Comparison of ENCODE assay signal across 24 cellular contexts in the genomic region with DNA sequence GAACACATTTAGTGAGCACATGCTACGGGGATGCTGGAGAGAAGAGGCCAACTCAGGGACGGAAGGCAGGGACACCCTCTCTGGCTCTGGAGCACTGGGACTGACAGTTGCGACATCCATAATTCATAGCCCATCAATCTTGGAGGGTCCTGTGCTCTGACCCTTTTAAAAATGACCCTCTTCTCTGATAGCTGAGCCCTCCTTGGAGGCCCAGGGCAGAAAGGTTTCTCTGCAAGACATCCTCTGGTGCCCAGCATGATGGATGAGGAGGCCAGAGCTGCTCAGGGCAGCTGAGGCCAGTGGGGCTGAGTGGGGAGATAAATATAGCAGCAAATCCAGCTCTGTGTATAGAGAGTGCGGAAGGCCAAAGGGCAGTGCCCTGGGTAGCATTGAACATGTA. TPM values are rescaled to one million over a fixed set of nuclear protein-coding genes. Genes with fewer than 3 reads are reported as not detected.
DNase-seq lines count a peak whose midpoint lies in the region; ATAC-seq and TF ChIP-seq lines count a peak whose summit lies in the region.
"Had no signal": no experiment of that assay in that cellular context is flagged by ENCODE, and none has a peak within 500 bp of the region (broad histone marks: within the 10 kb centered on the region; RNA-seq: fewer than 3 reads in every experiment).

No MANE protein-coding gene starts in this region.

- H4K20me1 ChIP-seq in IMR-90 (ENCODE audit: insufficient read depth, low read length), result no peaks in the 10 kb centered on the region

- no peaks in the 10 kb centered on the region for H3K36me3 Mint-ChIP-seq in dendritic cell treated with granulocyte-macrophage colony-stimulating factor and Interleukin-4, amounts not matched to agents 40 ng/mL and 50 ng/mL, for 4 days (ENCODE audit: low read depth)
- no peaks in the 10 kb centered on the region for H3K36me3 Mint-ChIP-seq in nephron progenitor cell (ENCODE audit: low read depth)
- H3K36me3 Mint-ChIP-seq: CD4-positive, CD25-positive, alpha-beta regulatory T cell; naive B cell had no signal

- TF ChIP-seq POLR2A in IMR-90 (IDR thresholded peaks at IDR 0.05; ENCODE audit: low read depth, low read length), result no peak

- TF ChIP-seq CTCF in IMR-90 (conservative IDR thresholded peaks at IDR 0.05; ENCODE audit: low read depth, low read length) (no peak), nephron progenitor cell (IDR thresholded peaks at IDR 0.05) (no peak), thoracic aorta (IDR thresholded peaks at IDR 0.05) (no peak), foreskin keratinocyte (conservative IDR thresholded peaks at IDR 0.05) (no peak)

- POLR2A ChIA-PET in IMR-90 (lab: Charles Lee; ENCODE audit: unreplicated experiment), result no interaction called here

- peak overlapping the region; percentile 71 for H3K14ac ChIP-seq in IMR-90 (replicated peaks; ENCODE audit: low read depth, low read length)

- H3K27me3 ChIP-seq in IMR-90 (ENCODE audit: control insufficient read depth, insufficient read depth, low read length), result peaks cover 1% of the 10 kb centered on the region; the same call in 1 of the 2 replicates
- no peaks in the 10 kb centered on the region for H3K27me3 ChIP-seq in thoracic aorta (replicated peaks; ENCODE audit: insufficient read depth)
- H3K27me3 ChIP-seq in foreskin keratinocyte, result peaks cover 20% of the 10 kb centered on the region
- H3K27me3 ChIP-seq: right lobe of liver had no signal

- WGBS in IMR-90 (ENCODE audit: extremely low coverage in 2 of 2, insufficient read length in 1 of 2), 2 experiments, result 92% methylated on average over 2 of the region's 4 CpGs; no CpG with 5 or more reads in 1 of the 2 experiments

- peak overlapping the region; percentile 19; the same call in 1 of the 2 replicates for H4K5ac ChIP-seq in IMR-90 (ENCODE audit: low read depth, low read length)

- peak overlapping the region in 1 of 2 experiments; percentile 41; a peak in 1 of 4 replicates for H4K8ac ChIP-seq in IMR-90 (ENCODE audit: low read depth in 2 of 2, low read length in 2 of 2)

- intact Hi-C loops in IMR-90 (cut with micrococcal nuclease), result loop anchor here (5.0 kb wide), 1 partner anchor 76 kb away; a partner anchor contains a TSS
- intact Hi-C loops in dendritic cell treated with granulocyte-macrophage colony-stimulating factor and Interleukin-4, amounts not matched to agents 40 ng/mL and 50 ng/mL, for 4 days (cut with micrococcal nuclease), result no loop called here

- H3K9me3 ChIP-seq in IMR-90 (ENCODE audit: control insufficient read depth, insufficient read depth, low read length), result no peaks in the 10 kb centered on the region
- H3K9me3 ChIP-seq in thoracic aorta, result no peaks in the 10 kb centered on the region
- H3K9me3 ChIP-seq: pancreas, right lobe of liver had no signal

- no peak overlapping the region for H4K91ac ChIP-seq in IMR-90 (ENCODE audit: insufficient read depth, low read depth, low read length)

- no peaks in the 10 kb centered on the region for H3K79me1 ChIP-seq in IMR-90 (ENCODE audit: low read depth in 1 of 2, low read length in 2 of 2)

- no peaks in the 10 kb centered on the region for H3K36me3 ChIP-seq in IMR-90 (ENCODE audit: control insufficient read depth, insufficient read depth, low read length)
- H3K36me3 ChIP-seq in thoracic aorta, result no peaks in the 10 kb centered on the region
- H3K36me3 ChIP-seq: pancreas, right lobe of liver had no signal

- H3K9ac ChIP-seq in IMR-90 (ENCODE audit: low read depth, low read length), result no peak overlapping the region

- peak overlapping the region; percentile 24 for H2AFZ ChIP-seq in IMR-90 (replicated peaks; ENCODE audit: low read length, poor library complexity)

- H3K4me3 Mint-ChIP-seq in dendritic cell treated with granulocyte-macrophage colony-stimulating factor and Interleukin-4, amounts not matched to agents 40 ng/mL and 50 ng/mL, for 4 days, result no peak overlapping the region
- H3K4me3 Mint-ChIP-seq in nephron progenitor cell, result peak overlapping the region; percentile 60
- H3K4me3 Mint-ChIP-seq: activated CD8-positive, alpha-beta T cell treated with anti-CD3 and anti-CD28 coated beads, Interleukin-2, amount 10 ng/mL, durations not matched to agents 7 days and 5 days; CD4-positive, CD25-positive, alpha-beta regulatory T cell; T-helper 1 cell treated with Interleukin-12 subunit alpha and Interleukin-12 subunit beta and Interleukin-4 antibody, amounts not matched to agents 30 μg/mL and 1 μg/mL, for 36 hours had no signal

- no peak overlapping the region for H3K27ac ChIP-seq in IMR-90 (ENCODE audit: insufficient read depth, low read length)
- H3K27ac ChIP-seq in thoracic aorta, result peak overlapping the region; percentile 10 to 81
- H3K27ac ChIP-seq in foreskin keratinocyte, result no peak overlapping the region
- H3K27ac ChIP-seq: SK-N-MC had no signal

- no peak for ATAC-seq in IMR-90 (ENCODE audit: low read depth)
- ATAC-seq in thoracic aorta (ENCODE audit: insufficient number of reproducible peaks, low FRiP score, low read depth), result no peak
- no peak for ATAC-seq in GM21515 (IDR thresholded peaks at IDR 0.05; ENCODE audit: unreplicated experiment)
- no peak for ATAC-seq in foreskin keratinocyte
- ATAC-seq: activated CD8-positive, alpha-beta T cell treated with anti-CD3 and anti-CD28 coated beads, Interleukin-2, amount 10 ng/mL, durations not matched to agents 7 days and 5 days; pancreas; right lobe of liver had no signal

- H3K9me1 ChIP-seq in IMR-90 (ENCODE audit: insufficient read depth, low read length), result peaks cover 12% of the 10 kb centered on the region

- peak overlapping the region; percentile 92 for H2AK5ac ChIP-seq in IMR-90 (ENCODE audit: low read depth, low read length)

- peak overlapping the region; percentile 69; the same call in 1 of the 2 replicates for H3K18ac ChIP-seq in IMR-90 (ENCODE audit: low read depth, low read length)

- H3K4me2 ChIP-seq in IMR-90 (ENCODE audit: low read depth, low read length), result no peak overlapping the region

- DNase-seq in IMR-90, result no peak
- DNase-seq in nephron progenitor cell, result peak; percentile 56
- no peak for DNase-seq in thoracic aorta (ENCODE audit: low spot score)
- DNase-seq in D341Med (ENCODE audit: low spot score), result no peak
- DNase-seq in foreskin keratinocyte, result no peak
- DNase-seq: activated CD4-positive, alpha-beta T cell treated with anti-CD3 and anti-CD28 coated beads for 1 hour; activated CD8-positive, alpha-beta T cell treated with anti-CD3 and anti-CD28 coated beads, Interleukin-2, amount 10 ng/mL, durations not matched to agents 7 days and 5 days; activated effector memory CD4-positive, alpha-beta T cell treated with Interleukin-2 at 50 U/mL for 16 hours; activated T-cell treated with anti-CD3 and anti-CD28 coated beads for 4 hours; CD4-positive, CD25-positive, alpha-beta regulatory T cell; EL; mesendoderm; naive B cell; NCI-H2081 treated with DMSO at 0.1 percent for 48 hours; NCI-H345; NCI-H774; pancreas; right lobe of liver had no signal

- CTCF ChIA-PET in IMR-90 (lab: Yijun Ruan, JAX), result no interaction called here

- in situ Hi-C loops in IMR-90 (cut with MboI; ENCODE audit: low sequenced_read_pairs), result no loop called here

- H3K27ac Mint-ChIP-seq in dendritic cell treated with granulocyte-macrophage colony-stimulating factor and Interleukin-4, amounts not matched to agents 40 ng/mL and 50 ng/mL, for 4 days, result peak overlapping the region; percentile 77
- peak overlapping the region; percentile 96 for H3K27ac Mint-ChIP-seq in nephron progenitor cell
- H3K27ac Mint-ChIP-seq: activated CD8-positive, alpha-beta T cell treated with anti-CD3 and anti-CD28 coated beads, Interleukin-2, amount 10 ng/mL, durations not matched to agents 7 days and 5 days; T-helper 1 cell treated with Interleukin-12 subunit alpha and Interleukin-12 subunit beta and Interleukin-4 antibody, amounts not matched to agents 30 μg/mL and 1 μg/mL, for 36 hours had no signal

- peaks cover 19% of the 10 kb centered on the region for H3K27me3 Mint-ChIP-seq in dendritic cell treated with granulocyte-macrophage colony-stimulating factor and Interleukin-4, amounts not matched to agents 40 ng/mL and 50 ng/mL, for 4 days
- peaks cover 14% of the 10 kb centered on the region for H3K27me3 Mint-ChIP-seq in nephron progenitor cell (ENCODE audit: low read depth, poor library complexity)

- H3K4me3 ChIP-seq in IMR-90 (ENCODE audit: insufficient read depth, low read depth, low read length) (no peak overlapping the region), thoracic aorta (no peak overlapping the region)
- H3K4me3 ChIP-seq: coronary artery, pancreas, right lobe of liver, SK-N-MC had no signal

- no TSS peak for BruUV-seq in IMR-90 (replicated peaks; lab: Mats Ljungman, UMichigan)

- peak overlapping the region; percentile 76 for H2BK20ac ChIP-seq in IMR-90 (ENCODE audit: low read depth, low read length)

- H3K4me1 ChIP-seq in IMR-90 (ENCODE audit: control insufficient read depth, insufficient read depth, low read length), result peaks cover 17% of the 10 kb centered on the region
- H3K4me1 ChIP-seq in thoracic aorta (ENCODE audit: control insufficient read depth in 1 of 2, low read depth in 2 of 2), result peaks cover 6 to 48% of the 10 kb centered on the region in 2 donors
- no peaks in the 10 kb centered on the region for H3K4me1 ChIP-seq in foreskin keratinocyte
- H3K4me1 ChIP-seq: right lobe of liver had no signal

- peak overlapping the region; percentile 89; the same call in 1 of the 3 replicates for H2BK15ac ChIP-seq in IMR-90 (ENCODE audit: low read depth, low read length)

- no peak overlapping the region for H3K56ac ChIP-seq in IMR-90 (ENCODE audit: extremely low read depth, insufficient read depth, low read length)

- H3K4me1 Mint-ChIP-seq in dendritic cell treated with granulocyte-macrophage colony-stimulating factor and Interleukin-4, amounts not matched to agents 40 ng/mL and 50 ng/mL, for 4 days (ENCODE audit: low read depth), result peaks cover 44% of the 10 kb centered on the region
- H3K4me1 Mint-ChIP-seq in nephron progenitor cell, result peaks cover 48% of the 10 kb centered on the region
- H3K4me1 Mint-ChIP-seq: CD4-positive, CD25-positive, alpha-beta regulatory T cell had no signal

- peak overlapping the region; percentile 57; the same call in 1 of the 2 replicates for H3K4ac ChIP-seq in IMR-90 (ENCODE audit: low read depth, low read length)

- 0 out of 2 replicates have a peak overlapping the region, but pooled peaks have one; percentile 6 for H3K23ac ChIP-seq in IMR-90 (ENCODE audit: low read depth, low read length)

- dilution Hi-C loops in IMR-90 (cut with HindIII; ENCODE audit: low sequenced_read_pairs, unreplicated experiment), result no loop called here

- H2BK5ac ChIP-seq in IMR-90 (ENCODE audit: low read depth, low read length, poor library complexity, severe bottlenecking), result no peak overlapping the region

- peak overlapping the region; percentile 79 for H2BK120ac ChIP-seq in IMR-90 (ENCODE audit: low read depth, low read length)

- no peaks in the 10 kb centered on the region for H3K9me3 Mint-ChIP-seq in dendritic cell treated with granulocyte-macrophage colony-stimulating factor and Interleukin-4, amounts not matched to agents 40 ng/mL and 50 ng/mL, for 4 days
- H3K9me3 Mint-ChIP-seq in nephron progenitor cell, result peaks cover 8% of the 10 kb centered on the region
- H3K9me3 Mint-ChIP-seq: naive B cell; T-helper 1 cell treated with Interleukin-12 subunit alpha and Interleukin-12 subunit beta and Interleukin-4 antibody, amounts not matched to agents 30 μg/mL and 1 μg/mL, for 36 hours had no signal

- H2AK9ac ChIP-seq in IMR-90 (replicated peaks; ENCODE audit: low read depth, low read length, poor library complexity), result peak overlapping the region; percentile 77

- no peak for TF ChIP-seq RAD21 in IMR-90 (IDR thresholded peaks at IDR 0.05; ENCODE audit: low read length)

RNA-seq across cellular contexts. Expression of a gene that starts 50.2 kb away (rescaled TPM):
- total RNA-seq in IMR-90 (2012; rRNA removed) (0.18 and 0.28 TPM in 2 replicates), thoracic aorta (100 to 1,000 TPM; 190 to 438 TPM), foreskin keratinocyte (0.28 and 0.54 TPM in 2 replicates)
- polyA plus RNA-seq in IMR-90 (2012; rRNA removed) (2.4 and 2.7 TPM in 2 replicates), foreskin keratinocyte (0.35 and 0.60 TPM in 2 replicates)
- 0.64 and 2.9 TPM in 2 replicates for polyA plus RNA-seq in IMR-90 (2012; cell fraction: cytosol; rRNA removed)
- 1.0 and 1.8 TPM in 2 replicates for polyA plus RNA-seq in IMR-90 (2012; cell fraction: nucleus; rRNA removed; ENCODE audit: low replicate concordance)
- total RNA-seq: activated CD8-positive, alpha-beta T cell treated with anti-CD3 and anti-CD28 coated beads, Interleukin-2, amount 10 ng/mL, durations not matched to agents 7 days and 5 days; CD4-positive, CD25-positive, alpha-beta regulatory T cell; M059J had no signal
- polyA plus RNA-seq: CD4-positive, CD25-positive, alpha-beta regulatory T cell had no signal

Comparison
In these comparisons a context has a peak if more than half of its experiments do, and no peak if none do; other contexts are left out.
1. H3K27ac ChIP-seq: peak in thoracic aorta (2 of 2); none in IMR-90 (single experiment) and foreskin keratinocyte (single experiment).
2. RNA of a gene that starts 50.2 kb away (total RNA-seq): 190 to 438 TPM in thoracic aorta; 0.28 to 0.54 TPM in foreskin keratinocyte and 0.18 to 0.28 TPM in IMR-90; every median in the first group is over 100 times any median in the second.